ENCODE assay signal across 1 cellular context in the genomic region with DNA sequence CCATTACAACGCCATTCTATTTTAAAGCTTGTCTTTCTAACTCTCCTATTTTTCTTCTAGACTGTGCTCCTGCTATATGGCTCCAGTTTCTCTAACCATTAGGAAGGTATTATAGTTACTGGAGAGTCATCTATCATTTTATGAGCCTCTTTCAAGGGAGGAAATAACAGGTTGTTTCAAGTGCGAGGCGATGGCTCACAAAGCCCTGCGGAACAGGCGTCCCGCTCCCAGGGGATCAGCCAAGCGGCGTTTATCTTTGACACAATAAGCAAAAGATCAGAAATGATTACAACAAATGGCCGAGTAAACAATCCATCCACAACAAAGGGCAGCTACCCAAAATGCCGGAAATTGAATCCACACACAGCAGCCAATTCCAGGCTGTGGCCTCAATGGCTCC.
TF ChIP-seq lines count a peak whose summit lies in the region.

No MANE protein-coding gene starts in this region.

TF ChIP-seq in WTC11, 78 proteins besides CTCF, POLR2A, EP300 and RAD21 (continued from another document):
- TF ChIP-seq, protein P1, sequence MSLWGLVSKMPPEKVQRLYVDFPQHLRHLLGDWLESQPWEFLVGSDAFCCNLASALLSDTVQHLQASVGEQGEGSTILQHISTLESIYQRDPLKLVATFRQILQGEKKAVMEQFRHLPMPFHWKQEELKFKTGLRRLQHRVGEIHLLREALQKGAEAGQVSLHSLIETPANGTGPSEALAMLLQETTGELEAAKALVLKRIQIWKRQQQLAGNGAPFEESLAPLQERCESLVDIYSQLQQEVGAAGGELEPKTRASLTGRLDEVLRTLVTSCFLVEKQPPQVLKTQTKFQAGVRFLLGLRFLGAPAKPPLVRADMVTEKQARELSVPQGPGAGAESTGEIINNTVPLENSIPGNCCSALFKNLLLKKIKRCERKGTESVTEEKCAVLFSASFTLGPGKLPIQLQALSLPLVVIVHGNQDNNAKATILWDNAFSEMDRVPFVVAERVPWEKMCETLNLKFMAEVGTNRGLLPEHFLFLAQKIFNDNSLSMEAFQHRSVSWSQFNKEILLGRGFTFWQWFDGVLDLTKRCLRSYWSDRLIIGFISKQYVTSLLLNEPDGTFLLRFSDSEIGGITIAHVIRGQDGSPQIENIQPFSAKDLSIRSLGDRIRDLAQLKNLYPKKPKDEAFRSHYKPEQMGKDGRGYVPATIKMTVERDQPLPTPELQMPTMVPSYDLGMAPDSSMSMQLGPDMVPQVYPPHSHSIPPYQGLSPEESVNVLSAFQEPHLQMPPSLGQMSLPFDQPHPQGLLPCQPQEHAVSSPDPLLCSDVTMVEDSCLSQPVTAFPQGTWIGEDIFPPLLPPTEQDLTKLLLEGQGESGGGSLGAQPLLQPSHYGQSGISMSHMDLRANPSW (CRISPR knock-in tag; conservative IDR thresholded peaks at IDR 0.05; ENCODE audit: low read depth) = no peak
